ENCODE assay signal across 17 cellular contexts in the genomic region with DNA sequence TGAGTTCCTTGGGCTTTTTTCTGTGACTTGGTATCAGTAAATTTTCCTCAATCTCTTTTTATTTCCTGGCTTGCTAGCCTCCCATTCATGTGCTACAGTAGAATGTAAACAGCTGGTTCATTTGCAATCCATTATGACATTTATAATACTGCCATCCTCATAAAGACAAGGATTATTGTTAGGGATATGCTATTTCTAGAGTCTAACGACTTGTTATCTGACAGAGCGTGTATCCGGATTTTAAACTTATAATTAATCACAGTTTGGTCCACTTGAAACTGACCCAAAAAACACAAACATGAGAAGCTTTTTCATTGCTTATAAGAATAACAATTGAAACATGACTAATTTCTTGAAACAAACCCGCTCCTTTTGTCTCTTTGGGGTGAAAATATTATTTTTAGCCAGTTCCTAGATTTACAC.
A peak's percentile ranks its signal among the peaks of the same experiment; 100 is the strongest.
DNase-seq lines count a peak whose midpoint lies in the region; ATAC-seq, FAIRE-seq and TF ChIP-seq lines count a peak whose summit lies in the region.
"Had no signal": no experiment of that assay in that cellular context is flagged by ENCODE, and none has a peak within 500 bp of the region (broad histone marks: within the 10 kb centered on the region; RNA-seq: fewer than 3 reads in every experiment).

No MANE protein-coding gene starts in this region.

- TF ChIP-seq POLR2A in body of pancreas (IDR thresholded peaks at IDR 0.05), result no peak

- ATAC-seq in body of pancreas, result no peak
- ATAC-seq: stimulated activated naive CD8-positive, alpha-beta T cell treated with anti-CD3 and anti-CD28 coated beads, Interleukin-15, Interleukin-2, amounts not matched to agents 100 U/mL and 50 U/mL, for 24 hours had no signal

- H3K4me1 ChIP-seq in SJCRH30 (peaks cover 24% of the 10 kb centered on the region), body of pancreas (peaks cover 12% of the 10 kb centered on the region)

- FAIRE-seq in islet of Langerhans (lab: Jason Lieb, UNC) (peak; percentile 68), urothelium cell line (lab: Jason Lieb, UNC) (no peak)

- H3K9me3 Mint-ChIP-seq in HFFc6, result no peaks in the 10 kb centered on the region

- no peaks in the 10 kb centered on the region for H3K9me3 ChIP-seq in SJCRH30 (replicated peaks)
- H3K9me3 ChIP-seq in body of pancreas, result no peaks in the 10 kb centered on the region

- intact Hi-C loops in body of pancreas (cut with DNase I), result no loop called here

- no peak overlapping the region for H3K27ac Mint-ChIP-seq in HFFc6
- H3K27ac Mint-ChIP-seq: CD4-positive, alpha-beta memory T cell had no signal

- 19 to 29% methylated on average over 4 of the region's 4 CpGs for WGBS in body of pancreas, 2 donors

- H3K36me3 Mint-ChIP-seq in HFFc6 (ENCODE audit: low read depth), result no peaks in the 10 kb centered on the region
- H3K36me3 Mint-ChIP-seq: CD4-positive, alpha-beta memory T cell had no signal

- peaks cover 20% of the 10 kb centered on the region for H3K4me1 Mint-ChIP-seq in HFFc6 (ENCODE audit: low read depth)
- H3K4me1 Mint-ChIP-seq: CD4-positive, alpha-beta memory T cell had no signal

- H3K4me3 Mint-ChIP-seq in HFFc6, result no peak overlapping the region
- H3K4me3 Mint-ChIP-seq: CD4-positive, alpha-beta memory T cell had no signal

- H3K27ac ChIP-seq in SJCRH30 (peak overlapping the region; percentile 46), body of pancreas (no peak overlapping the region)
- H3K27ac ChIP-seq: coronary artery had no signal

- DNase-seq in DMS153 treated with DMSO at 0.1 percent for 48 hours (lab: John Stamatoyannopoulos, UW; ENCODE audit: unreplicated experiment), result peak; percentile 49
- DNase-seq in HFFc6, result peak; percentile 24
- peak in 1 of 2 experiments; percentile 63 for DNase-seq in SJCRH30
- DNase-seq in body of pancreas, result no peak
- DNase-seq in urothelium cell line (ENCODE audit: low spot score), result no peak
- no peak for DNase-seq in NOMO-1 (lab: John Stamatoyannopoulos, UW; ENCODE audit: unreplicated experiment in 2 of 2)
- no peak for DNase-seq in MV-4-11 (lab: John Stamatoyannopoulos, UW)
- DNase-seq: activated CD4-positive, alpha-beta T cell treated with anti-CD3 and anti-CD28 coated beads for 48 hours; activated naive CD4-positive, alpha-beta T cell treated with Interleukin-2 at 50 U/mL for 16 hours; CD4-positive, alpha-beta memory T cell; NCI-H1436; posterior cingulate gyrus; stimulated activated CD4-positive, alpha-beta T cell treated with anti-CD3 and anti-CD28 coated beads, Interleukin-4, amount 100 ng/mL, for 1 hour; stimulated activated naive CD8-positive, alpha-beta T cell treated with anti-CD3 and anti-CD28 coated beads, Interleukin-15, Interleukin-2, amounts not matched to agents 100 U/mL and 50 U/mL, for 24 hours; SW 1271 had no signal

- peak overlapping the region; percentile 1; the same call in 1 of the 2 replicates for H3K4me3 ChIP-seq in SJCRH30
- no peak overlapping the region for H3K4me3 ChIP-seq in body of pancreas
- H3K4me3 ChIP-seq: coronary artery had no signal

- TF ChIP-seq CTCF in HFFc6 (IDR thresholded peaks at IDR 0.05) (no peak), body of pancreas (IDR thresholded peaks at IDR 0.05) (no peak)

- H3K36me3 ChIP-seq in SJCRH30 (no peaks in the 10 kb centered on the region), body of pancreas (replicated peaks in 1 of 2; ENCODE audit: insufficient read depth in 1 of 2, low read depth in 2 of 2) (no peaks in the 10 kb centered on the region)

- H3K27me3 ChIP-seq in SJCRH30, result no peaks in the 10 kb centered on the region; the same call in 1 of the 2 replicates
- no peaks in the 10 kb centered on the region for H3K27me3 ChIP-seq in body of pancreas

- H3K27me3 Mint-ChIP-seq in HFFc6 (ENCODE audit: insufficient read depth), result peaks cover 8% of the 10 kb centered on the region

Comparison
In these comparisons a context has a peak if more than half of its experiments do, and no peak if none do; other contexts are left out.
1. DNase-seq: peak in DMS153 treated with DMSO at 0.1 percent for 48 hours (single experiment) and HFFc6 (single experiment); none in body of pancreas (0 of 4), urothelium cell line (single experiment), NOMO-1 (0 of 2) and MV-4-11 (single experiment).